26 cellular contexts compared by ENCODE assay signal in genomic region chr2:121242175-121242875, GRCh38. TPM values are rescaled to one million over a fixed set of nuclear protein-coding genes. Genes with fewer than 3 reads are reported as not detected.
"Had no signal": no experiment of that assay in that cellular context is flagged by ENCODE, and none has a peak within 500 bp of the region (broad histone marks: within the 10 kb centered on the region; RNA-seq: fewer than 3 reads in every experiment).

No MANE protein-coding gene starts in this region.

- H3K27me3 ChIP-seq: cardiac muscle cell, foreskin keratinocyte, neutrophil, pancreas, right lobe of liver had no signal

- H3K27ac ChIP-seq: cardiac muscle cell, foreskin keratinocyte, left lung, neutrophil, pancreas, right lobe of liver, skin epidermis had no signal

- H3K4me1 ChIP-seq: foreskin keratinocyte, left lung, pancreas, right lobe of liver had no signal

- H3K9me3 ChIP-seq: left lung, neutrophil, pancreas, right lobe of liver had no signal

- H3K4me3 ChIP-seq: cardiac muscle cell, left lung, pancreas, right lobe of liver, skin epidermis had no signal

- H3K36me3 ChIP-seq: cardiac muscle cell, neutrophil, pancreas, right lobe of liver had no signal

- ATAC-seq: activated T-cell treated with anti-CD3 and anti-CD28 coated beads, Interleukin-2, amount 50 U/mL, for 4 hours; foreskin keratinocyte; left lung; naive thymus-derived CD8-positive, alpha-beta T cell; pancreas; right lobe of liver; stimulated activated effector memory CD8-positive, alpha-beta T cell treated with anti-CD3 and anti-CD28 coated beads, Interleukin-12 subunit alpha, Interleukin-12 subunit beta, amount 100 ng/mL, for 72 hours; stimulated activated naive CD8-positive, alpha-beta T cell treated with anti-CD3 and anti-CD28 coated beads, Interleukin-15, amount 100 ng/mL, for 72 hours had no signal

- DNase-seq: activated B cell treated with CpG ODN at 0.5 μM for 24 hours; activated CD4-positive, alpha-beta T cell treated with anti-CD3 and anti-CD28 coated beads for 4 hours; activated CD4-positive, alpha-beta T cell treated with anti-CD3 and anti-CD28 coated beads, Interleukin-2, amount 50 U/mL, for 48 hours; activated CD8-positive, alpha-beta memory T cell treated with anti-CD3 and anti-CD28 coated beads, Interleukin-2, amount 50 U/mL, for 48 hours; activated naive CD4-positive, alpha-beta T cell treated with anti-CD3 and anti-CD28 coated beads for 36 hours; activated T-cell treated with anti-CD3 and anti-CD28 coated beads, Interleukin-2, amount 50 U/mL, for 4 hours; amygdala; dermis blood vessel endothelial cell; effector CD8-positive, alpha-beta T cell; erythroblast; foreskin keratinocyte; mammary epithelial cell; naive thymus-derived CD8-positive, alpha-beta T cell; stimulated activated CD4-positive, alpha-beta T cell treated with anti-CD3 and anti-CD28 coated beads, Interleukin-2, amount 100 ng/mL, for 24 hours; stimulated activated naive CD8-positive, alpha-beta T cell treated with anti-CD3 and anti-CD28 coated beads, Interleukin-15, amount 100 ng/mL, for 72 hours; T1000 had no signal

RNA-seq across cellular contexts. Expression of gene TFCP2L1, which starts 42.7 kb away (rescaled TPM):
- total RNA-seq: activated T-helper 2 cell treated with anti-CD3 and anti-CD28 coated beads, Interferon-gamma antibody, Interleukin-2, Interleukin-4, amounts not matched to agents 10 μg/mL and 5 μg/mL and 100 μg/mL, durations not matched to agents 14 hours and 24 hours and 36 hours; cardiac muscle cell; glomerular endothelial cell; naive thymus-derived CD8-positive, alpha-beta T cell; pulmonary artery endothelial cell had no signal
